8 cellular contexts compared by ENCODE assay signal in genomic region chr22:41446639-41447434, GRCh38. TPM values are rescaled to one million over a fixed set of nuclear protein-coding genes. Genes with fewer than 3 reads are reported as not detected.
A peak's percentile ranks its signal among the peaks of the same experiment; 100 is the strongest.
DNase-seq lines count a peak whose midpoint lies in the region; ATAC-seq and TF ChIP-seq lines count a peak whose summit lies in the region.

A gene with protein sequence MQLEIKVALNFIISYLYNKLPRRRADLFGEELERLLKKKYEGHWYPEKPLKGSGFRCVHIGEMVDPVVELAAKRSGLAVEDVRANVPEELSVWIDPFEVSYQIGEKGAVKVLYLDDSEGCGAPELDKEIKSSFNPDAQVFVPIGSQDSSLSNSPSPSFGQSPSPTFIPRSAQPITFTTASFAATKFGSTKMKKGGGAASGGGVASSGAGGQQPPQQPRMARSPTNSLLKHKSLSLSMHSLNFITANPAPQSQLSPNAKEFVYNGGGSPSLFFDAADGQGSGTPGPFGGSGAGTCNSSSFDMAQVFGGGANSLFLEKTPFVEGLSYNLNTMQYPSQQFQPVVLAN (minus strand): TSS chr22:41446801. CDS start chr22:41437345, 9,456 bp downstream.

- TF ChIP-seq CTCF in OCI-LY1 (IDR thresholded peaks at IDR 0.05; ENCODE audit: low read length): no peak

- peak within 1 kb of the TSS; percentile 88 to 99 (median 96) for H3K4me3 ChIP-seq in BLaER1 treated with 17β-estradiol and CSF1 and Interleukin-3, amounts not matched to agents 10 nM and 100 nM
- H3K4me3 ChIP-seq in HUES6 (ENCODE audit: low read depth, low read length) (peak within 1 kb of the TSS; percentile 72), OCI-LY1 (ENCODE audit: low read depth, low read length, poor library complexity, severe bottlenecking) (peak within 1 kb of the TSS; percentile 87), mesodermal cell (ENCODE audit: extremely low read depth, insufficient read depth, low read length, poor library complexity, severe bottlenecking) (peak within 1 kb of the TSS; percentile 100)

- 0 to 1% methylated on average over 58 to 73 of the region's 85 CpGs for WGBS in mesodermal cell (ENCODE audit: insufficient coverage in 2 of 2), 2 experiments

- H3K79me2 ChIP-seq in OCI-LY1 (ENCODE audit: insufficient read depth, low read length): peaks cover 36% of the 10 kb centered on the region

- H3K9me2 ChIP-seq in OCI-LY1 (ENCODE audit: low read depth, low read length): no peaks in the 10 kb centered on the region

- no peaks in the 10 kb centered on the region for H3F3A ChIP-seq in OCI-LY1 (ENCODE audit: insufficient read depth, low read length)

- H3K9me3 ChIP-seq in BLaER1 treated with 17β-estradiol and CSF1 and Interleukin-3, amounts not matched to agents 10 nM and 100 nM (replicated peaks in 1 of 11): no peaks in the 10 kb centered on the region
- H3K9me3 ChIP-seq in HUES6 (ENCODE audit: control insufficient read depth, insufficient read depth, low read depth, low read length) (no peaks in the 10 kb centered on the region), OCI-LY1 (ENCODE audit: low read length) (no peaks in the 10 kb centered on the region), mesodermal cell (ENCODE audit: control insufficient read depth, low read length) (no peaks in the 10 kb centered on the region)

- no peaks in the 10 kb centered on the region for H3K27me3 ChIP-seq in BLaER1 treated with 17β-estradiol and CSF1 and Interleukin-3, amounts not matched to agents 10 nM and 100 nM
- no peaks in the 10 kb centered on the region for H3K27me3 ChIP-seq in HUES6 (ENCODE audit: control insufficient read depth, insufficient read depth, low read length)
- H3K27me3 ChIP-seq in OCI-LY1 (ENCODE audit: insufficient read depth, low read length): no peaks in the 10 kb centered on the region

- H3K36me3 ChIP-seq in BLaER1 treated with 17β-estradiol and CSF1 and Interleukin-3, amounts not matched to agents 10 nM and 100 nM: peaks cover 13 to 23% (median 21%) of the 10 kb centered on the region in 11 experiments; a peak in 20 of 22 replicates
- H3K36me3 ChIP-seq in HUES6 (ENCODE audit: control insufficient read depth, insufficient read depth, low read length) (peaks cover 13% of the 10 kb centered on the region), OCI-LY1 (ENCODE audit: insufficient read depth, low read length) (peaks cover 16% of the 10 kb centered on the region; the same call in 1 of the 2 replicates), mesodermal cell (ENCODE audit: control insufficient read depth, insufficient read depth, low read length) (peaks cover 33% of the 10 kb centered on the region)

- H4K20me1 ChIP-seq in BLaER1 treated with 17β-estradiol and CSF1 and Interleukin-3, amounts not matched to agents 10 nM and 100 nM: peaks cover 20 to 43% (median 38%) of the 10 kb centered on the region in 11 experiments; a peak in 21 of 22 replicates
- no peaks in the 10 kb centered on the region for H4K20me1 ChIP-seq in OCI-LY1 (ENCODE audit: insufficient read depth, low read length)

- H3K27ac ChIP-seq in BLaER1 treated with 17β-estradiol and CSF1 and Interleukin-3, amounts not matched to agents 10 nM and 100 nM: peak within 1 kb of the TSS; percentile 89 to 98 (median 95)
- H3K27ac ChIP-seq in HUES6 (ENCODE audit: low read depth, low read length) (peak within 1 kb of the TSS; percentile 97), OCI-LY1 (ENCODE audit: low read depth, low read length, poor library complexity, severe bottlenecking) (peak within 1 kb of the TSS; percentile 98), mesodermal cell (ENCODE audit: low read depth, low read length, severe bottlenecking) (peak within 1 kb of the TSS; percentile 94)

- peak within 1 kb of the TSS; percentile 82 to 100 (median 98) for H3K4me2 ChIP-seq in BLaER1 treated with 17β-estradiol and CSF1 and Interleukin-3, amounts not matched to agents 10 nM and 100 nM
- peak within 1 kb of the TSS; percentile 92 for H3K4me2 ChIP-seq in OCI-LY1 (ENCODE audit: low read length)

- ATAC-seq in GM19463 (IDR thresholded peaks at IDR 0.05; ENCODE audit: unreplicated experiment): peak; percentile 28

- peaks cover 35 to 44% (median 41%) of the 10 kb centered on the region in 10 experiments for H3K4me1 ChIP-seq in BLaER1 treated with 17β-estradiol and CSF1 and Interleukin-3, amounts not matched to agents 10 nM and 100 nM
- H3K4me1 ChIP-seq in HUES6 (ENCODE audit: control insufficient read depth, insufficient read depth, low read length) (peaks cover 5% of the 10 kb centered on the region; the same call in 1 of the 2 replicates), OCI-LY1 (ENCODE audit: insufficient read depth, low read length, severe bottlenecking) (peaks cover 34% of the 10 kb centered on the region), mesodermal cell (ENCODE audit: control insufficient read depth, insufficient read depth, low read length, poor library complexity, severe bottlenecking) (peaks cover 6% of the 10 kb centered on the region)

- peak; percentile 84 for DNase-seq in activated CD8-positive, alpha-beta memory T cell treated with anti-CD3 and anti-CD28 coated beads, Interleukin-2, amount 50 U/mL, for 24 hours (ENCODE audit: extremely low read depth)
- peak; percentile 89 for DNase-seq in stimulated activated CD8-positive, alpha-beta memory T cell treated with anti-CD3 and anti-CD28 coated beads, Interleukin-15, amount 100 ng/mL, for 24 hours (ENCODE audit: low read depth)

- in situ Hi-C loops in endometrial microvascular endothelial cells (cut with HindIII; ENCODE audit: inconsistent ontology term, low pct_unique_long_range_greater_than_20kb, low sequenced_read_pairs): no loop called here

- H3K9ac ChIP-seq in BLaER1 treated with 17β-estradiol and CSF1 and Interleukin-3, amounts not matched to agents 10 nM and 100 nM: peak within 1 kb of the TSS; percentile 90 to 99 (median 95)
- peak within 1 kb of the TSS; percentile 98 for H3K9ac ChIP-seq in HUES6 (ENCODE audit: low read length)
- peak within 1 kb of the TSS; percentile 95 for H3K9ac ChIP-seq in OCI-LY1 (ENCODE audit: low read length)

- no peak within 1 kb of the TSS for H2AFZ ChIP-seq in OCI-LY1 (ENCODE audit: low read length)

RNA-seq across cellular contexts. Expression of the gene that starts here (rescaled TPM):
- 32.9 TPM for total RNA-seq in endometrial microvascular endothelial cells (ENCODE audit: inconsistent ontology term)
- polyA plus RNA-seq in mesodermal cell (2013, experiment 1 of 2): 30.3 TPM
- 27.0 TPM for polyA plus RNA-seq in mesodermal cell (2013, experiment 2 of 2)

Comparison
In these comparisons a context has a peak if more than half of its experiments do, and no peak if none do; other contexts are left out.
1. Peak in every context shown above with its lines: DNase-seq, ATAC-seq, H3K4me3 ChIP-seq and H3K27ac ChIP-seq.